In genomic region chr17:75673487-75673886, GRCh38 we compare ENCODE assay signal across 1 cellular context.
TF ChIP-seq lines count a peak whose summit lies in the region.

No MANE protein-coding gene starts in this region.

TF ChIP-seq in WTC11, 78 proteins besides CTCF, POLR2A, EP300 and RAD21 (continued from another document):
- TF ChIP-seq ZNF281 (CRISPR knock-in tag; IDR thresholded peaks at IDR 0.05) (no peak), JAZF1 (CRISPR knock-in tag; IDR thresholded peaks at IDR 0.05) (no peak), NFATC4 (CRISPR knock-in tag; IDR thresholded peaks at IDR 0.05) (no peak), MXD4 (CRISPR knock-in tag; IDR thresholded peaks at IDR 0.05; ENCODE audit: borderline replicate concordance) (no peak), SMAD3 (CRISPR knock-in tag; IDR thresholded peaks at IDR 0.05; ENCODE audit: borderline replicate concordance) (no peak), ZBTB43 (CRISPR knock-in tag; IDR thresholded peaks at IDR 0.05) (no peak), ATF2 (CRISPR knock-in tag; IDR thresholded peaks at IDR 0.05; ENCODE audit: borderline replicate concordance, low read depth) (no peak)
- TF ChIP-seq, protein P1, sequence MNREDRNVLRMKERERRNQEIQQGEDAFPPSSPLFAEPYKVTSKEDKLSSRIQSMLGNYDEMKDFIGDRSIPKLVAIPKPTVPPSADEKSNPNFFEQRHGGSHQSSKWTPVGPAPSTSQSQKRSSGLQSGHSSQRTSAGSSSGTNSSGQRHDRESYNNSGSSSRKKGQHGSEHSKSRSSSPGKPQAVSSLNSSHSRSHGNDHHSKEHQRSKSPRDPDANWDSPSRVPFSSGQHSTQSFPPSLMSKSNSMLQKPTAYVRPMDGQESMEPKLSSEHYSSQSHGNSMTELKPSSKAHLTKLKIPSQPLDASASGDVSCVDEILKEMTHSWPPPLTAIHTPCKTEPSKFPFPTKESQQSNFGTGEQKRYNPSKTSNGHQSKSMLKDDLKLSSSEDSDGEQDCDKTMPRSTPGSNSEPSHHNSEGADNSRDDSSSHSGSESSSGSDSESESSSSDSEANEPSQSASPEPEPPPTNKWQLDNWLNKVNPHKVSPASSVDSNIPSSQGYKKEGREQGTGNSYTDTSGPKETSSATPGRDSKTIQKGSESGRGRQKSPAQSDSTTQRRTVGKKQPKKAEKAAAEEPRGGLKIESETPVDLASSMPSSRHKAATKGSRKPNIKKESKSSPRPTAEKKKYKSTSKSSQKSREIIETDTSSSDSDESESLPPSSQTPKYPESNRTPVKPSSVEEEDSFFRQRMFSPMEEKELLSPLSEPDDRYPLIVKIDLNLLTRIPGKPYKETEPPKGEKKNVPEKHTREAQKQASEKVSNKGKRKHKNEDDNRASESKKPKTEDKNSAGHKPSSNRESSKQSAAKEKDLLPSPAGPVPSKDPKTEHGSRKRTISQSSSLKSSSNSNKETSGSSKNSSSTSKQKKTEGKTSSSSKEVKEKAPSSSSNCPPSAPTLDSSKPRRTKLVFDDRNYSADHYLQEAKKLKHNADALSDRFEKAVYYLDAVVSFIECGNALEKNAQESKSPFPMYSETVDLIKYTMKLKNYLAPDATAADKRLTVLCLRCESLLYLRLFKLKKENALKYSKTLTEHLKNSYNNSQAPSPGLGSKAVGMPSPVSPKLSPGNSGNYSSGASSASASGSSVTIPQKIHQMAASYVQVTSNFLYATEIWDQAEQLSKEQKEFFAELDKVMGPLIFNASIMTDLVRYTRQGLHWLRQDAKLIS (CRISPR knock-in tag; IDR thresholded peaks at IDR 0.05; ENCODE audit: borderline replicate concordance), result no peak
